ENCODE assay signal across 24 cellular contexts in genomic region chr1:219067350-219067712, GRCh38.
DNase-seq lines count a peak whose midpoint lies in the region; ATAC-seq, FAIRE-seq and TF ChIP-seq lines count a peak whose summit lies in the region.
"Had no signal": no experiment of that assay in that cellular context is flagged by ENCODE, and none has a peak within 500 bp of the region (broad histone marks: within the 10 kb centered on the region; RNA-seq: fewer than 3 reads in every experiment).

No MANE protein-coding gene starts in this region.

- H3K9me2 ChIP-seq in OCI-LY7 (ENCODE audit: insufficient read depth, low read length): no peaks in the 10 kb centered on the region

- H4K20me1 ChIP-seq in osteoblast (ENCODE audit: insufficient read depth, low read length) (no peaks in the 10 kb centered on the region), OCI-LY7 (ENCODE audit: insufficient read depth, low read length) (no peaks in the 10 kb centered on the region)

- H3K9me3 ChIP-seq in RWPE2 (ENCODE audit: severe bottlenecking) (no peaks in the 10 kb centered on the region), osteoblast (ENCODE audit: low read depth, low read length) (no peaks in the 10 kb centered on the region), vagina (no peaks in the 10 kb centered on the region), OCI-LY7 (ENCODE audit: low read length) (no peaks in the 10 kb centered on the region)
- H3K9me3 ChIP-seq: right lobe of liver had no signal

- FAIRE-seq in H54 (lab: Jason Lieb, UNC): no peak

- no TSS peak for BruUV-seq in OCI-LY7 (replicated peaks; lab: Mats Ljungman, UMichigan)

- H3K4me3 ChIP-seq in RWPE2 (ENCODE audit: severe bottlenecking): no peak overlapping the region
- no peak overlapping the region for H3K4me3 ChIP-seq in osteoblast (ENCODE audit: insufficient read depth, low read length)
- no peak overlapping the region for H3K4me3 ChIP-seq in vagina
- H3K4me3 ChIP-seq in OCI-LY7 (ENCODE audit: low read depth, low read length, poor library complexity, severe bottlenecking): no peak overlapping the region
- H3K4me3 ChIP-seq: hepatocyte, left lung, right lobe of liver had no signal

- no peaks in the 10 kb centered on the region for H3K36me3 ChIP-seq in RWPE2 (ENCODE audit: low read depth)
- no peaks in the 10 kb centered on the region for H3K36me3 ChIP-seq in osteoblast (ENCODE audit: insufficient read depth, low read length)
- H3K36me3 ChIP-seq in vagina: no peaks in the 10 kb centered on the region
- H3K36me3 ChIP-seq in OCI-LY7 (ENCODE audit: insufficient read depth, low read length): no peaks in the 10 kb centered on the region
- H3K36me3 ChIP-seq: left lung, right lobe of liver had no signal

- no peaks in the 10 kb centered on the region for H3K79me2 ChIP-seq in osteoblast (ENCODE audit: insufficient read depth, low read length)
- no peaks in the 10 kb centered on the region for H3K79me2 ChIP-seq in OCI-LY7 (ENCODE audit: insufficient read depth, low read depth, low read length)
- H3K79me2 ChIP-seq: hepatocyte had no signal

- TF ChIP-seq POLR2A in vagina (IDR thresholded peaks at IDR 0.05) (no peak), H54 (IDR thresholded peaks at IDR 0.05; ENCODE audit: low read depth, low read length) (no peak)

- ATAC-seq in RWPE2 (ENCODE audit: low read depth): no peak
- ATAC-seq: T-cell had no signal

- H3K27ac Mint-ChIP-seq in HFFc6: no peak overlapping the region; the same call in 1 of the 2 replicates
- H3K27ac Mint-ChIP-seq: activated naive CD4-positive, alpha-beta T cell treated with anti-CD3 and anti-CD28 coated beads for 36 hours; CD4-positive, alpha-beta T cell; immature natural killer cell; nephron progenitor cell; T-cell had no signal

- H3K36me3 Mint-ChIP-seq in HFFc6 (ENCODE audit: low read depth): peaks cover 9% of the 10 kb centered on the region; the same call in 1 of the 2 replicates
- H3K36me3 Mint-ChIP-seq: immature natural killer cell, T-cell had no signal

- H2AFZ ChIP-seq in osteoblast (ENCODE audit: low read length) (no peak overlapping the region), OCI-LY7 (ENCODE audit: low read length) (no peak overlapping the region)
- H2AFZ ChIP-seq: hepatocyte had no signal

- DNase-seq in HFFc6: no peak
- no peak for DNase-seq in RWPE2 (ENCODE audit: low spot score)
- no peak for DNase-seq in osteoblast (ENCODE audit: insufficient read length, low spot score, missing footprints)
- DNase-seq in vagina (ENCODE audit: extremely low spot score in 2 of 2): no peak
- no peak for DNase-seq in H54 (ENCODE audit: insufficient read length, low spot score)
- no peak for DNase-seq in NCI-H1436 (lab: John Stamatoyannopoulos, UW)
- DNase-seq in OCI-LY7 (ENCODE audit: low spot score): no peak
- DNase-seq: activated CD4-positive, alpha-beta T cell treated with anti-CD3 and anti-CD28 coated beads for 1 hour; activated CD8-positive, alpha-beta memory T cell treated with anti-CD3 and anti-CD28 coated beads for 24 hours; activated naive CD4-positive, alpha-beta T cell treated with anti-CD3 and anti-CD28 coated beads for 36 hours; activated T-cell treated with anti-CD3 and anti-CD28 coated beads, Interleukin-2, amount 50 U/mL, for 4 hours; anterior cingulate cortex; CD4-positive, alpha-beta T cell; central memory CD4-positive, alpha-beta T cell; immature natural killer cell; left lung; midbrain; nephron progenitor cell; right lobe of liver; SHP77; stimulated activated CD8-positive, alpha-beta memory T cell treated with anti-CD3 and anti-CD28 coated beads, Interleukin-4, amount 100 ng/mL, for 48 hours; T-cell had no signal

- CTCF ChIA-PET in OCI-LY7 (lab: Charles Lee; ENCODE audit: unreplicated experiment): no interaction called here

- H3K27ac ChIP-seq in C4-2B: no peak overlapping the region
- no peak overlapping the region for H3K27ac ChIP-seq in RWPE2 (ENCODE audit: poor library complexity, severe bottlenecking)
- H3K27ac ChIP-seq in osteoblast (ENCODE audit: low read depth, low read length): peak overlapping the region; percentile 67
- H3K27ac ChIP-seq in vagina: no peak overlapping the region
- H3K27ac ChIP-seq in OCI-LY7 (ENCODE audit: low read depth, low read length, poor library complexity, severe bottlenecking): no peak overlapping the region
- H3K27ac ChIP-seq: left lung, right lobe of liver had no signal

- TF ChIP-seq CTCF in C4-2B (conservative IDR thresholded peaks at IDR 0.05) (peak; percentile 48), HFFc6 (IDR thresholded peaks at IDR 0.05) (peak; percentile 42), RWPE2 (IDR thresholded peaks at IDR 0.05; ENCODE audit: poor library complexity, severe bottlenecking) (peak; percentile 4), osteoblast (IDR thresholded peaks at IDR 0.05; ENCODE audit: extremely low read depth, low read depth, low read length) (no peak), vagina (IDR thresholded peaks at IDR 0.05) (peak in 1 of 3 experiments; percentile 12), OCI-LY7 (conservative IDR thresholded peaks at IDR 0.05; ENCODE audit: low read length) (no peak)

- no peaks in the 10 kb centered on the region for H3K27me3 ChIP-seq in RWPE2 (ENCODE audit: insufficient read depth, poor library complexity, severe bottlenecking)
- no peaks in the 10 kb centered on the region for H3K27me3 ChIP-seq in osteoblast (ENCODE audit: insufficient read depth, low read length)
- H3K27me3 ChIP-seq in vagina: no peaks in the 10 kb centered on the region
- H3K27me3 ChIP-seq: hepatocyte, left lung, right lobe of liver had no signal

- H3K27me3 Mint-ChIP-seq in HFFc6 (ENCODE audit: insufficient read depth): no peaks in the 10 kb centered on the region
- H3K27me3 Mint-ChIP-seq: CD4-positive, alpha-beta T cell; T-cell had no signal

- H3K4me3 Mint-ChIP-seq in HFFc6: no peak overlapping the region
- H3K4me3 Mint-ChIP-seq: activated naive CD4-positive, alpha-beta T cell treated with anti-CD3 and anti-CD28 coated beads for 36 hours; activated T-cell treated with anti-CD3 and anti-CD28 coated beads, Interleukin-2, amount 50 U/mL, for 4 hours; CD4-positive, alpha-beta T cell; immature natural killer cell; nephron progenitor cell; T-cell had no signal

- POLR2A ChIA-PET in OCI-LY7 (lab: Charles Lee): no interaction called here

- no peak overlapping the region for H3K4me2 ChIP-seq in osteoblast (ENCODE audit: insufficient read depth, low read length)
- H3K4me2 ChIP-seq in OCI-LY7 (ENCODE audit: low read length): no peak overlapping the region
- H3K4me2 ChIP-seq: hepatocyte had no signal

- H3K4me1 Mint-ChIP-seq in HFFc6 (ENCODE audit: low read depth): peaks cover 23% of the 10 kb centered on the region
- H3K4me1 Mint-ChIP-seq: immature natural killer cell, nephron progenitor cell, T-cell had no signal

- peaks cover 4% of the 10 kb centered on the region; the same call in 1 of the 2 replicates for H3K9me3 Mint-ChIP-seq in HFFc6

- H3K4me1 ChIP-seq in RWPE2 (ENCODE audit: insufficient read depth, poor library complexity, severe bottlenecking) (no peaks in the 10 kb centered on the region), osteoblast (ENCODE audit: insufficient read depth, low read length) (peaks cover 9% of the 10 kb centered on the region), vagina (peaks cover 17% of the 10 kb centered on the region), OCI-LY7 (ENCODE audit: insufficient read depth, low read length, poor library complexity, severe bottlenecking) (no peaks in the 10 kb centered on the region)
- H3K4me1 ChIP-seq: right lobe of liver had no signal

- intact Hi-C loops in vagina (cut with DNase I) (no loop called here), OCI-LY7 (cut with micrococcal nuclease; ENCODE audit: unreplicated experiment) (no loop called here)

Comparison
In these comparisons a context has a peak if more than half of its experiments do, and no peak if none do; other contexts are left out.
1. CTCF ChIP-seq: peak in C4-2B (single experiment), HFFc6 (single experiment) and RWPE2 (single experiment); none in osteoblast (single experiment) and OCI-LY7 (single experiment).